In genomic region chr3:12262173-12262572, GRCh38 we compare ENCODE assay signal across 2 cellular contexts. TPM values are rescaled to one million over a fixed set of nuclear protein-coding genes. Genes with fewer than 3 reads are reported as not detected.
"Had no signal": no experiment of that assay in that cellular context is flagged by ENCODE, and none has a peak within 500 bp of the region (broad histone marks: within the 10 kb centered on the region; RNA-seq: fewer than 3 reads in every experiment).

No MANE protein-coding gene starts in this region.

RNA-seq across cellular contexts. Expression of gene PPARG, which starts 26.7 kb away (rescaled TPM):
- total RNA-seq: K562 had no signal
- polyA plus RNA-seq: IgD-negative memory B cell, K562 had no signal
